Comparison of ENCODE assay signal across 6 cellular contexts in the genomic region with DNA sequence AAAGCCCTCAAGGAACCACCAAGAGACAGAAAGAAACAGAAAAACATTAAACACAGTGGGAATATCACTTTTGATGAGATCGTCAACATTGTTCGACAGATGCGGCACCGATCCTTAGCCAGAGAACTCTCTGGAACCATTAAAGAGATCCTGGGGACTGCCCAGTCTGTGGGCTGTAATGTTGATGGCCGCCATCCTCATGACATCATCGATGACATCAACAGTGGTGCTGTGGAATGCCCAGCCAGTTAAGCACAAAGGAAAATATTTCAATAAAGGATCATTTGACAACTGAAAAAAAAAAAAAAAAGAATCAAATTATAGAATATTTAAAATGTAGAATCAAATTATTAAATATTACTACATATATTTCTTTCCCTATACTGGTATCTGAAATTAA. TPM values are rescaled to one million over a fixed set of nuclear protein-coding genes. Genes with fewer than 3 reads are reported as not detected.
A peak's percentile ranks its signal among the peaks of the same experiment; 100 is the strongest.
DNase-seq lines count a peak whose midpoint lies in the region; ATAC-seq, FAIRE-seq and TF ChIP-seq lines count a peak whose summit lies in the region.
"Not testable (repeated sequence)": the region's sequence is repeated elsewhere in the genome, so short reads cannot be mapped to it uniquely, and the experiment has no call there.

No MANE protein-coding gene starts in this region.

- POLR2A ChIA-PET in A673 (lab: Charles Lee; ENCODE audit: low non-redundant PET); K562 (lab: Yijun Ruan, JAX): not testable (repeated sequence)

- TSS peak; percentile 45 for BruUV-seq in A673 (replicated peaks; lab: Mats Ljungman, UMichigan)
- not testable (repeated sequence) for BruUV-seq in K562 (replicated peaks; lab: Mats Ljungman, UMichigan)

- H3K27ac Mint-ChIP-seq in osteocyte (ENCODE audit: unreplicated experiment) = peak overlapping the region; percentile 73

- not testable (repeated sequence) for H3K36me3 ChIP-seq in A673 (ENCODE audit: insufficient read depth, low read length, poor library complexity, severe bottlenecking); K562 (ENCODE audit: control insufficient read depth, insufficient read depth, low read length)

- H3K36me3 Mint-ChIP-seq in osteocyte (ENCODE audit: unreplicated experiment) = peaks cover 45% of the 10 kb centered on the region

- not testable (repeated sequence) for H3K9ac ChIP-seq in K562 (ENCODE audit: insufficient read depth in 1 of 2, low read depth in 2 of 2, low read length in 2 of 2)

- TF ChIP-seq CTCF in A673 (conservative IDR thresholded peaks at IDR 0.05; ENCODE audit: low read depth, low read length); K562 (IDR thresholded peaks at IDR 0.05 in 2 of 3, conservative IDR thresholded peaks at IDR 0.05 in 1 of 3; ENCODE audit: insufficient read depth in 2 of 3, low read depth in 1 of 3, low read length in 3 of 3); osteocyte (IDR thresholded peaks at IDR 0.05): not testable (repeated sequence)

- not testable (repeated sequence) for TF ChIP-seq RAD21 in K562 (CRISPR knock-in tag; conservative IDR thresholded peaks at IDR 0.05 in 1 of 2, IDR thresholded peaks at IDR 0.05 in 1 of 2)

- H3K9me3 ChIP-seq in A673 (ENCODE audit: low read depth, low read length, poor library complexity, severe bottlenecking); K562 (replicated peaks; ENCODE audit: control insufficient read depth, insufficient read depth, low read depth, low read length): not testable (repeated sequence)

- H3K79me2 ChIP-seq in K562 (ENCODE audit: control insufficient read depth, insufficient read depth, low read length) = not testable (repeated sequence)

- not testable (repeated sequence) for H3K4me2 ChIP-seq in K562 (ENCODE audit: insufficient read depth, low read length)

- not testable (repeated sequence) for DNase-seq in A673 (ENCODE audit: low spot score); K562 (ENCODE audit: extremely low read depth in 1 of 4, low spot score in 3 of 4); frontal cortex (ENCODE audit: low spot score in 2 of 2)
- DNase-seq in osteocyte (ENCODE audit: extremely low spot score, unreplicated experiment) = peak; percentile 67

- ATAC-seq in K562 = not testable (repeated sequence)

- H3K4me1 ChIP-seq in A673 (ENCODE audit: insufficient read depth, low read length, poor library complexity, severe bottlenecking); K562 (replicated peaks in 1 of 2; ENCODE audit: control insufficient read depth in 2 of 2, insufficient read depth in 2 of 2, low read length in 2 of 2): not testable (repeated sequence)

- not testable (repeated sequence) for H3K27ac ChIP-seq in A673 (ENCODE audit: low read depth, low read length, poor library complexity, severe bottlenecking); K562 (ENCODE audit: extremely low read depth, low read depth, low read length)

- not testable (repeated sequence) for H3K4me1 Mint-ChIP-seq in osteocyte (ENCODE audit: unreplicated experiment)

- not testable (repeated sequence) for H3K9me1 ChIP-seq in K562 (ENCODE audit: control insufficient read depth, insufficient read depth, low read length)

- not testable (repeated sequence) for H3K27me3 ChIP-seq in A673 (replicated peaks; ENCODE audit: insufficient read depth, low read depth, low read length, poor library complexity); K562 (ENCODE audit: control insufficient read depth in 2 of 2, insufficient read depth in 2 of 2, low read length in 2 of 2)

- intact Hi-C loops in A673 (cut with micrococcal nuclease; ENCODE audit: unreplicated experiment); K562 (cut with micrococcal nuclease): not testable (repeated sequence)

- not testable (repeated sequence) for TF ChIP-seq EP300 in K562 (IDR thresholded peaks at IDR 0.05; ENCODE audit: low read length)

- FAIRE-seq in TTC549 (lab: Jason Lieb, UNC) = peak; percentile 33
- not testable (repeated sequence) for FAIRE-seq in K562 (lab: Jason Lieb, UNC)
- FAIRE-seq in colon (lab: Jason Lieb, UNC) = peak; percentile 62
- peak; percentile 65 for FAIRE-seq in frontal cortex (lab: Jason Lieb, UNC)

- H3K9me3 Mint-ChIP-seq in osteocyte (ENCODE audit: unreplicated experiment) = not testable (repeated sequence)

- in situ Hi-C loops in K562 (cut with MboI) = not testable (repeated sequence)

- TF ChIP-seq POLR2A in K562 (conservative IDR thresholded peaks at IDR 0.05) = not testable (repeated sequence)

- WGBS in K562 (ENCODE audit: insufficient coverage, low coverage, missing lambda C conversion rate) = 86% methylated on average over 5 of the region's 6 CpGs

- not testable (repeated sequence) for H4K20me1 ChIP-seq in K562 (replicated peaks; ENCODE audit: control insufficient read depth, insufficient read depth, low read length)

- CTCF ChIA-PET in A673 (lab: Charles Lee); K562 (lab: Yijun Ruan, JAX; ENCODE audit: low intra/inter-chr PET ratio): not testable (repeated sequence)

- H2AFZ ChIP-seq in K562 (ENCODE audit: low read depth, low read length) = not testable (repeated sequence)

- H3K27me3 Mint-ChIP-seq in osteocyte (ENCODE audit: unreplicated experiment) = not testable (repeated sequence)

- not testable (repeated sequence) for H3K4me3 ChIP-seq in A673 (ENCODE audit: low read depth, low read length, poor library complexity, severe bottlenecking); K562

- H3K4me3 Mint-ChIP-seq in osteocyte (ENCODE audit: unreplicated experiment) = not testable (repeated sequence)

TF ChIP-seq in K562, 482 proteins besides CTCF, POLR2A, EP300 and RAD21:
- TF ChIP-seq, protein P1, sequence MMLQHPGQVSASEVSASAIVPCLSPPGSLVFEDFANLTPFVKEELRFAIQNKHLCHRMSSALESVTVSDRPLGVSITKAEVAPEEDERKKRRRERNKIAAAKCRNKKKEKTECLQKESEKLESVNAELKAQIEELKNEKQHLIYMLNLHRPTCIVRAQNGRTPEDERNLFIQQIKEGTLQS (IDR thresholded peaks at IDR 0.05) = peak; percentile 18; the same call in 1 of the 2 replicates
- TF ChIP-seq, protein P1 (CRISPR knock-in tag; conservative IDR thresholded peaks at IDR 0.05) = not testable (repeated sequence)
TF ChIP-seq in K562: peak in this region for 1; not testable (repeated sequence) for 481.

RNA-seq across cellular contexts. Expression of a gene that starts 47.8 kb away (rescaled TPM):
- total RNA-seq in A673 (2021) (13.2 and 17.1 TPM in 2 replicates), K562 (2014; rRNA removed) (7.3 and 10.7 TPM in 2 replicates), K562 (2014; rRNA removed; fragmentation: Illumina TruSeq; extraction: Trizol) (15.6 and 16.9 TPM in 2 replicates), K562 (2015; rRNA removed; fragmentation: Illumina TruSeq; extraction: Trizol) (13.7 and 15.3 TPM in 2 replicates), K562 (2021) (12.4 and 12.5 TPM in 2 replicates), frontal cortex (30.6 TPM), osteocyte (32.4 and 33.4 TPM in 2 replicates)
- total RNA-seq in K562 (2011; cell fraction: chromatin; rRNA removed; ENCODE audit: low replicate concordance) = 15.6 and 19.6 TPM in 2 replicates
- 12.3 and 13.0 TPM in 2 replicates for total RNA-seq in K562 (2011; cell fraction: nucleolus; rRNA removed)
- total RNA-seq in K562 (2011; cell fraction: nucleoplasm; rRNA removed) = 15.0 and 16.5 TPM in 2 replicates
- polyA plus RNA-seq in K562 (2011; rRNA removed) (8.8 and 10.3 TPM in 2 replicates), K562 (2014; fragmentation: Illumina TruSeq; extraction: Trizol) (10.1 and 10.3 TPM in 2 replicates), K562 (2014; fragmentation: Nextera tagmentation; extraction: Ambion mirVana) (10 to 100 TPM; 27.8 to 31.7 TPM), K562 (2014; rRNA removed) (11.2 and 12.1 TPM in 2 replicates)
- polyA plus RNA-seq in K562 (2011; cell fraction: cytosol; rRNA removed) = 2.5 and 6.6 TPM in 2 replicates
- polyA plus RNA-seq in K562 (2011; cell fraction: nucleus; rRNA removed) = 2.6 and 3.8 TPM in 2 replicates
- polyA plus RNA-seq in K562 (2012) = 7.3 and 7.7 TPM in 2 replicates
- 20.1 and 20.4 TPM in 2 replicates for polyA minus RNA-seq in K562 (2011; rRNA and poly(A)+ RNA removed)
- 4.9 and 10.2 TPM in 2 replicates for polyA minus RNA-seq in K562 (2011; cell fraction: cytosol; rRNA and poly(A)+ RNA removed)
- 4.4 and 7.0 TPM in 2 replicates for polyA minus RNA-seq in K562 (2011; cell fraction: nucleus; rRNA and poly(A)+ RNA removed)
